21 cellular contexts compared by ENCODE assay signal in genomic region chr3:127307918-127308317, GRCh38.
"Had no signal": no experiment of that assay in that cellular context is flagged by ENCODE, and none has a peak within 500 bp of the region (broad histone marks: within the 10 kb centered on the region; RNA-seq: fewer than 3 reads in every experiment).

No MANE protein-coding gene starts in this region.

- H3K36me3 Mint-ChIP-seq: activated CD4-positive, alpha-beta memory T cell treated with anti-CD3 and anti-CD28 coated beads for 36 hours; activated naive CD8-positive, alpha-beta T cell; brain; T-cell had no signal

- H3K4me3 Mint-ChIP-seq: activated CD4-positive, alpha-beta memory T cell treated with anti-CD3 and anti-CD28 coated beads for 36 hours; activated CD4-positive, alpha-beta T cell treated with anti-CD3 and anti-CD28 coated beads, Interleukin-2, amount 10 ng/mL, durations not matched to agents 7 days and 5 days; activated naive CD4-positive, alpha-beta T cell treated with anti-CD3 and anti-CD28 coated beads for 36 hours; activated naive CD8-positive, alpha-beta T cell; activated T-cell treated with anti-CD3 and anti-CD28 coated beads, Interleukin-2, amount 50 U/mL, for 4 hours; activated T-helper 17 cell treated with anti-CD3 and anti-CD28 coated beads, Interleukin-2, amount 50 U/mL, for 72 hours; brain; T-cell had no signal

- H3K27ac Mint-ChIP-seq: activated CD4-positive, alpha-beta memory T cell treated with anti-CD3 and anti-CD28 coated beads for 36 hours; activated CD4-positive, alpha-beta T cell treated with anti-CD3 and anti-CD28 coated beads, Interleukin-2, amount 10 ng/mL, durations not matched to agents 7 days and 5 days; activated naive CD4-positive, alpha-beta T cell treated with anti-CD3 and anti-CD28 coated beads for 36 hours; activated naive CD8-positive, alpha-beta T cell; activated T-helper 17 cell treated with anti-CD3 and anti-CD28 coated beads, Interleukin-2, amount 50 U/mL, for 72 hours; brain; T-cell had no signal

- DNase-seq: activated CD4-positive, alpha-beta memory T cell treated with anti-CD3 and anti-CD28 coated beads for 36 hours; activated CD4-positive, alpha-beta T cell treated with anti-CD3 and anti-CD28 coated beads, Interleukin-2, amount 10 ng/mL, durations not matched to agents 7 days and 5 days; activated CD4-positive, CD25-positive, alpha-beta regulatory T cell; activated CD8-positive, alpha-beta memory T cell treated with anti-CD3 and anti-CD28 coated beads for 24 hours; activated gamma-delta T cell; activated naive CD4-positive, alpha-beta T cell treated with anti-CD3 and anti-CD28 coated beads for 36 hours; activated T-cell treated with anti-CD3 and anti-CD28 coated beads, Interleukin-2, amount 50 U/mL, for 4 hours; Kasumi-1; KBM-7; NCI-H1092 treated with DMSO at 0.1 percent for 48 hours; NCI-H1417 treated with DMSO at 0.1 percent for 48 hours; NCI-H1694; NCI-H2029 treated with DMSO at 0.1 percent for 48 hours; NCI-H524; OCI-M1; T-cell; T-helper 2 cell; T1000 had no signal

- H3K9me3 Mint-ChIP-seq: activated CD4-positive, alpha-beta T cell treated with anti-CD3 and anti-CD28 coated beads, Interleukin-2, amount 10 ng/mL, durations not matched to agents 7 days and 5 days; activated T-cell treated with anti-CD3 and anti-CD28 coated beads, Interleukin-2, amount 50 U/mL, for 4 hours; activated T-helper 17 cell treated with anti-CD3 and anti-CD28 coated beads, Interleukin-2, amount 50 U/mL, for 72 hours had no signal

- H3K4me1 Mint-ChIP-seq: activated CD4-positive, alpha-beta T cell treated with anti-CD3 and anti-CD28 coated beads, Interleukin-2, amount 10 ng/mL, durations not matched to agents 7 days and 5 days; activated T-helper 17 cell treated with anti-CD3 and anti-CD28 coated beads, Interleukin-2, amount 50 U/mL, for 72 hours; brain had no signal
